Comparison of ENCODE assay signal across 1 cellular context in genomic region chr14:92973265-92973797, GRCh38.
A peak's percentile ranks its signal among the peaks of the same experiment; 100 is the strongest.
TF ChIP-seq lines count a peak whose summit lies in the region.

No MANE protein-coding gene starts in this region.

TF ChIP-seq in HepG2, 621 proteins besides CTCF, POLR2A, EP300 and RAD21 (continued from another document):
- no peak for TF ChIP-seq UBTF (CRISPR knock-in tag; IDR thresholded peaks at IDR 0.05)
- no peak for TF ChIP-seq SP4 (CRISPR knock-in tag; IDR thresholded peaks at IDR 0.05)
- no peak for TF ChIP-seq HOXA3 (CRISPR knock-in tag; IDR thresholded peaks at IDR 0.05)
- TF ChIP-seq IRF1 (CRISPR knock-in tag; IDR thresholded peaks at IDR 0.05; ENCODE audit: low read depth) = no peak
- no peak for TF ChIP-seq FOXP4 (CRISPR knock-in tag; IDR thresholded peaks at IDR 0.05)
- TF ChIP-seq HDAC6 (IDR thresholded peaks at IDR 0.05; ENCODE audit: low read depth, low read length) = no peak
- no peak for TF ChIP-seq ZNF468 (CRISPR knock-in tag; IDR thresholded peaks at IDR 0.05)
- TF ChIP-seq ZSCAN31 (CRISPR knock-in tag; IDR thresholded peaks at IDR 0.05; ENCODE audit: low read depth) = no peak
- no peak for TF ChIP-seq SCMH1 (CRISPR knock-in tag; IDR thresholded peaks at IDR 0.05; ENCODE audit: borderline replicate concordance)
- TF ChIP-seq GPN1 (CRISPR knock-in tag; IDR thresholded peaks at IDR 0.05; ENCODE audit: borderline replicate concordance) = no peak
- TF ChIP-seq ZNF781 (CRISPR knock-in tag; IDR thresholded peaks at IDR 0.05; ENCODE audit: borderline replicate concordance, not compliant biosample characterization) = no peak
- no peak for TF ChIP-seq ZNF691 (CRISPR knock-in tag; IDR thresholded peaks at IDR 0.05; ENCODE audit: borderline replicate concordance, low read depth)
- no peak for TF ChIP-seq SP5 (CRISPR knock-in tag; IDR thresholded peaks at IDR 0.05; ENCODE audit: borderline replicate concordance, low read depth)
- TF ChIP-seq ZUFSP (CRISPR knock-in tag; IDR thresholded peaks at IDR 0.05; ENCODE audit: borderline replicate concordance) = no peak
- no peak for TF ChIP-seq ZNF33B (CRISPR knock-in tag; IDR thresholded peaks at IDR 0.05)
- TF ChIP-seq, protein P1, sequence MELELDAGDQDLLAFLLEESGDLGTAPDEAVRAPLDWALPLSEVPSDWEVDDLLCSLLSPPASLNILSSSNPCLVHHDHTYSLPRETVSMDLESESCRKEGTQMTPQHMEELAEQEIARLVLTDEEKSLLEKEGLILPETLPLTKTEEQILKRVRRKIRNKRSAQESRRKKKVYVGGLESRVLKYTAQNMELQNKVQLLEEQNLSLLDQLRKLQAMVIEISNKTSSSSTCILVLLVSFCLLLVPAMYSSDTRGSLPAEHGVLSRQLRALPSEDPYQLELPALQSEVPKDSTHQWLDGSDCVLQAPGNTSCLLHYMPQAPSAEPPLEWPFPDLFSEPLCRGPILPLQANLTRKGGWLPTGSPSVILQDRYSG (CRISPR knock-in tag; IDR thresholded peaks at IDR 0.05) = no peak
- TF ChIP-seq CEBPG (CRISPR knock-in tag; IDR thresholded peaks at IDR 0.05) = 0 out of 2 replicates have a peak, but pooled peaks have one; percentile 18
- 0 out of 2 replicates have a peak, but pooled peaks have one; percentile 18 for TF ChIP-seq MYC (CRISPR knock-in tag; IDR thresholded peaks at IDR 0.05; ENCODE audit: borderline replicate concordance)
- TF ChIP-seq SMC3 (IDR thresholded peaks at IDR 0.05; ENCODE audit: low read length) = peak; percentile 56
- peak; percentile 90 for TF ChIP-seq STAG1 (CRISPR knock-in tag; IDR thresholded peaks at IDR 0.05)
- no peak for TF ChIP-seq ZNF496 (CRISPR knock-in tag; IDR thresholded peaks at IDR 0.05; ENCODE audit: insufficient replicate concordance)
- no peak for TF ChIP-seq ZNF143 (CRISPR knock-in tag; IDR thresholded peaks at IDR 0.05)
- TF ChIP-seq LCORL (IDR thresholded peaks at IDR 0.05) = no peak
- TF ChIP-seq LCORL (CRISPR knock-in tag; IDR thresholded peaks at IDR 0.05) = no peak
- TF ChIP-seq CENPBD1 (CRISPR knock-in tag; IDR thresholded peaks at IDR 0.05; ENCODE audit: borderline replicate concordance, low read depth) = no peak
- TF ChIP-seq ZMYM3 (CRISPR knock-in tag; IDR thresholded peaks at IDR 0.05) = no peak
- peak; percentile 36 for TF ChIP-seq ZNF687 (CRISPR knock-in tag; IDR thresholded peaks at IDR 0.05)
- TF ChIP-seq YEATS2 (CRISPR knock-in tag; IDR thresholded peaks at IDR 0.05; ENCODE audit: borderline replicate concordance) = no peak
- peak; percentile 41 for TF ChIP-seq XRCC5 (optimal IDR thresholded peaks at IDR 0.05; ENCODE audit: low read length)
- TF ChIP-seq TEF (CRISPR knock-in tag; IDR thresholded peaks at IDR 0.05) = no peak
- TF ChIP-seq CENPT (CRISPR knock-in tag; IDR thresholded peaks at IDR 0.05; ENCODE audit: low read depth) = no peak
- TF ChIP-seq FIP1L1 (IDR thresholded peaks at IDR 0.05; ENCODE audit: borderline replicate concordance, insufficient read depth, low read depth, low read length) = no peak
- no peak for TF ChIP-seq ZNF101 (CRISPR knock-in tag; IDR thresholded peaks at IDR 0.05; ENCODE audit: borderline replicate concordance, low read depth)
- no peak for TF ChIP-seq ZC3H13 (CRISPR knock-in tag; IDR thresholded peaks at IDR 0.05)
- no peak for TF ChIP-seq ZNF451 (CRISPR knock-in tag; IDR thresholded peaks at IDR 0.05)
